8 cellular contexts compared by ENCODE assay signal in genomic region chr7:156892086-156892800, GRCh38. TPM values are rescaled to one million over a fixed set of nuclear protein-coding genes. Genes with fewer than 3 reads are reported as not detected.
DNase-seq lines count a peak whose midpoint lies in the region; ATAC-seq and TF ChIP-seq lines count a peak whose summit lies in the region.

No MANE protein-coding gene starts in this region.

- peak overlapping the region; percentile 97 for H3K4me3 Mint-ChIP-seq in natural killer cell

- H3K4me3 ChIP-seq in esophagus (ENCODE audit: low read depth in 1 of 2, low read length in 2 of 2), result peak overlapping the region; percentile 64 to 83

- no peaks in the 10 kb centered on the region for H3K9me3 ChIP-seq in esophagus (ENCODE audit: control insufficient read depth in 2 of 2, insufficient read depth in 1 of 2, low read depth in 1 of 2, low read length in 1 of 2)

- no peaks in the 10 kb centered on the region for H3K9me3 Mint-ChIP-seq in natural killer cell

- peak; percentile 90 for DNase-seq in DMS 273 (lab: John Stamatoyannopoulos, UW; ENCODE audit: unreplicated experiment)
- no peak for DNase-seq in DMS 273 treated with DMSO at 0.1 percent for 48 hours (lab: John Stamatoyannopoulos, UW)
- peak; percentile 15 for DNase-seq in NCI-H510A treated with DMSO at 0.1 percent for 48 hours (lab: John Stamatoyannopoulos, UW)
- DNase-seq in activated CD8-positive, alpha-beta memory T cell treated with anti-CD3 and anti-CD28 coated beads, Interleukin-2, amount 50 U/mL, for 48 hours, result peak; percentile 77
- DNase-seq in natural killer cell, result peak; percentile 61
- peak; percentile 60 for DNase-seq in stimulated activated naive CD4-positive, alpha-beta T cell treated with Interleukin-2 at 50 U/mL for 16 hours (lab: John Stamatoyannopoulos, UW)

- TF ChIP-seq CTCF in natural killer cell (IDR thresholded peaks at IDR 0.05), result no peak

- H3K27me3 Mint-ChIP-seq in natural killer cell (ENCODE audit: low read depth in 2 of 2), result no peaks in the 10 kb centered on the region

- no peaks in the 10 kb centered on the region for H3K27me3 ChIP-seq in esophagus (ENCODE audit: control insufficient read depth in 1 of 2, insufficient read depth in 2 of 2, low read length in 2 of 2)

- peak overlapping the region; percentile 67 to 97 for H3K27ac ChIP-seq in esophagus (ENCODE audit: low read depth in 2 of 2, low read length in 1 of 2)

- peak overlapping the region; percentile 87 to 96 for H3K27ac Mint-ChIP-seq in natural killer cell

- H3K4me1 ChIP-seq in esophagus (ENCODE audit: control insufficient read depth in 2 of 2, insufficient read depth in 2 of 2, low read length in 1 of 2), result peaks cover 0 to 2% of the 10 kb centered on the region in 2 donors

- no peaks in the 10 kb centered on the region for H3K36me3 ChIP-seq in esophagus (ENCODE audit: control insufficient read depth in 2 of 2, insufficient read depth in 2 of 2, low read length in 1 of 2)

- peak; percentile 15 for ATAC-seq in HG02870 (IDR thresholded peaks at IDR 0.05; ENCODE audit: unreplicated experiment)
- peak; percentile 25 to 33 (median 27) for ATAC-seq in natural killer cell

- H3K4me1 Mint-ChIP-seq in natural killer cell, result peaks cover 19 to 40% of the 10 kb centered on the region in 2 donors

- WGBS in esophagus, 2 donors, result 1 to 2% methylated on average over 27 to 55 of the region's 57 CpGs

- no peaks in the 10 kb centered on the region for H3K36me3 Mint-ChIP-seq in natural killer cell

- intact Hi-C loops in natural killer cell (cut with micrococcal nuclease), result loop anchor here (2.0 to 5.0 kb wide), 2 partner anchors 247 to 1595 kb away; partner anchors contain the start of genes INSIG1 and UBE3C

RNA-seq across cellular contexts. Expression of gene LMBR1, which starts 0.7 kb away (rescaled TPM):
- polyA plus RNA-seq in esophagus, result 1 to 10 TPM; 4.4 to 7.0 TPM
- total RNA-seq in natural killer cell, result 10 to 100 TPM; 60.4 to 71.7 (median 66.1) TPM

RNA-seq across cellular contexts. Expression of gene NOM1, which starts 57.3 kb away (rescaled TPM):
- 1 to 10 TPM; 7.0 to 9.2 TPM for polyA plus RNA-seq in esophagus
- total RNA-seq in natural killer cell, result 10 to 100 TPM; 22.5 to 35.6 (median 34.7) TPM
